ENCODE assay signal across 25 cellular contexts in genomic region chr14:33876274-33876673, GRCh38.
A peak's percentile ranks its signal among the peaks of the same experiment; 100 is the strongest.
DNase-seq lines count a peak whose midpoint lies in the region; ATAC-seq, FAIRE-seq and TF ChIP-seq lines count a peak whose summit lies in the region.
"Had no signal": no experiment of that assay in that cellular context is flagged by ENCODE, and none has a peak within 500 bp of the region (broad histone marks: within the 10 kb centered on the region; RNA-seq: fewer than 3 reads in every experiment).

No MANE protein-coding gene starts in this region.

- no peaks in the 10 kb centered on the region for H3K79me2 ChIP-seq in GM12878 (ENCODE audit: control insufficient read depth, insufficient read depth, low read length)

- H3K9ac ChIP-seq in GM12878 (ENCODE audit: control insufficient read depth, insufficient read depth, low read length), result no peak overlapping the region
- H3K9ac ChIP-seq: BLaER1 treated with 17β-estradiol and CSF1 and Interleukin-3, amounts not matched to agents 10 nM and 100 nM had no signal

- no peaks in the 10 kb centered on the region for H3K4me1 ChIP-seq in HEK293 (ENCODE audit: control insufficient read depth, insufficient read depth, low read length)
- no peaks in the 10 kb centered on the region for H3K4me1 ChIP-seq in GM12878 (ENCODE audit: control insufficient read depth, insufficient read depth, low read length)
- H3K4me1 ChIP-seq: A549; BLaER1 treated with 17β-estradiol and CSF1 and Interleukin-3, amounts not matched to agents 10 nM and 100 nM had no signal

- no peak overlapping the region for H3K4me2 ChIP-seq in GM12878 (ENCODE audit: control insufficient read depth, insufficient read depth)
- H3K4me2 ChIP-seq: A549; BLaER1 treated with 17β-estradiol and CSF1 and Interleukin-3, amounts not matched to agents 10 nM and 100 nM had no signal

- 47% methylated on average over 2 of the region's 2 CpGs for WGBS in GM12878 (ENCODE audit: insufficient coverage, insufficient replicate concordance, low lambda C conversion rate, missing lambda C conversion rate)

- no peak for TF ChIP-seq EP300 in GM12878 (IDR thresholded peaks at IDR 0.05; ENCODE audit: borderline replicate concordance in 1 of 2, control insufficient read depth in 1 of 2, low read depth in 2 of 2, low read length in 2 of 2)

- peak overlapping the region; percentile 74 for H3K27ac Mint-ChIP-seq in activated T-cell treated with anti-CD3 and anti-CD28 coated beads, Interleukin-2, amount 50 U/mL, for 72 hours
- no peak overlapping the region for H3K27ac Mint-ChIP-seq in stimulated activated memory B cell treated with anti-CD40 and anti-IgM and Interleukin-4, amounts not matched to agents 10 μg/mL and 1 μg/mL and 100 μg/mL, for 72 hours
- H3K27ac Mint-ChIP-seq: B cell; CD4-positive, alpha-beta T cell; CD8-positive, alpha-beta T cell had no signal

- SMC1A ChIA-PET in GM12878 (lab: Charles Lee; ENCODE audit: uncharacterized antibody, unreplicated experiment), result interaction anchor here (0.8 to 1.6 kb wide), 3 partner anchors 10 to 47 kb away, joined by 3 to 4 read pairs (median 4); no protein-coding TSS in a partner anchor

- H3K4me3 Mint-ChIP-seq in activated T-cell treated with anti-CD3 and anti-CD28 coated beads, Interleukin-2, amount 50 U/mL, for 72 hours, result no peak overlapping the region
- no peak overlapping the region for H3K4me3 Mint-ChIP-seq in stimulated activated memory B cell treated with anti-CD40 and anti-IgM and Interleukin-4, amounts not matched to agents 10 μg/mL and 1 μg/mL and 100 μg/mL, for 72 hours
- H3K4me3 Mint-ChIP-seq: B cell; CD4-positive, alpha-beta T cell; CD8-positive, alpha-beta T cell had no signal

- H3K4me1 Mint-ChIP-seq in activated T-cell treated with anti-CD3 and anti-CD28 coated beads, Interleukin-2, amount 50 U/mL, for 72 hours (ENCODE audit: low read depth), result peaks cover 9% of the 10 kb centered on the region
- no peaks in the 10 kb centered on the region for H3K4me1 Mint-ChIP-seq in stimulated activated memory B cell treated with anti-CD40 and anti-IgM and Interleukin-4, amounts not matched to agents 10 μg/mL and 1 μg/mL and 100 μg/mL, for 72 hours
- H3K4me1 Mint-ChIP-seq: B cell had no signal

- H3K4me3 ChIP-seq in HEK293 (ENCODE audit: low read depth, low read length) (no peak overlapping the region), GM12878 (no peak overlapping the region)
- H3K4me3 ChIP-seq: A549; BLaER1 treated with 17β-estradiol and CSF1 and Interleukin-3, amounts not matched to agents 10 nM and 100 nM had no signal

- H3K27ac ChIP-seq in HEK293 (ENCODE audit: extremely low read depth, low read depth, low read length) (no peak overlapping the region), GM12878 (ENCODE audit: control insufficient read depth, insufficient read depth) (no peak overlapping the region)
- H3K27ac ChIP-seq: 22Rv1; A549; BLaER1 treated with 17β-estradiol and CSF1 and Interleukin-3, amounts not matched to agents 10 nM and 100 nM; C4-2B had no signal

- POLR2A ChIA-PET in HEK293 (lab: Yijun Ruan, JAX), result no interaction called here
- POLR2A ChIA-PET in GM12878 (lab: Charles Lee), result no interaction called here

- no peaks in the 10 kb centered on the region for H4K20me1 ChIP-seq in GM12878 (ENCODE audit: control insufficient read depth, insufficient read depth)
- H4K20me1 ChIP-seq: BLaER1 treated with 17β-estradiol and CSF1 and Interleukin-3, amounts not matched to agents 10 nM and 100 nM had no signal

- H3K9me3 ChIP-seq in HEK293 (ENCODE audit: control insufficient read depth, insufficient read depth, low read depth, low read length), result no peaks in the 10 kb centered on the region
- no peaks in the 10 kb centered on the region; the same call in 1 of the 3 replicates for H3K9me3 ChIP-seq in GM12878 (replicated peaks; ENCODE audit: control insufficient read depth, insufficient read depth, low read length)

- TF ChIP-seq POLR2A in GM12878 (IDR thresholded peaks at IDR 0.05; ENCODE audit: low read depth, low read length), result no peak

- no peaks in the 10 kb centered on the region for H3K36me3 ChIP-seq in HEK293 (ENCODE audit: control insufficient read depth in 2 of 2, insufficient read depth in 1 of 2, low read length in 2 of 2)
- no peaks in the 10 kb centered on the region for H3K36me3 ChIP-seq in GM12878 (ENCODE audit: control insufficient read depth in 2 of 2, insufficient read depth in 2 of 2, low read length in 1 of 2)
- H3K36me3 ChIP-seq: BLaER1 treated with 17β-estradiol and CSF1 and Interleukin-3, amounts not matched to agents 10 nM and 100 nM had no signal

- H3K27me3 ChIP-seq in GM12878 (replicated peaks in 1 of 2; ENCODE audit: control insufficient read depth in 2 of 2, insufficient read depth in 2 of 2, low read length in 1 of 2), result no peaks in the 10 kb centered on the region
- H3K27me3 ChIP-seq: BLaER1 treated with 17β-estradiol and CSF1 and Interleukin-3, amounts not matched to agents 10 nM and 100 nM had no signal

- in situ Hi-C loops in GM12878 (cut with MboI), result no loop called here

- H3K27me3 Mint-ChIP-seq in activated T-cell treated with anti-CD3 and anti-CD28 coated beads, Interleukin-2, amount 50 U/mL, for 72 hours (ENCODE audit: low read depth), result no peaks in the 10 kb centered on the region
- H3K27me3 Mint-ChIP-seq in stimulated activated memory B cell treated with anti-CD40 and anti-IgM and Interleukin-4, amounts not matched to agents 10 μg/mL and 1 μg/mL and 100 μg/mL, for 72 hours, result no peaks in the 10 kb centered on the region
- H3K27me3 Mint-ChIP-seq: B cell; CD4-positive, alpha-beta T cell had no signal

- RAD21 ChIA-PET in GM12878 (lab: Charles Lee; ENCODE audit: unreplicated experiment), result interaction anchor here (0.6 kb wide), 1 partner anchor 32 kb away, joined by 3 read pairs; no protein-coding TSS in a partner anchor

- no peak overlapping the region for H2AFZ ChIP-seq in GM12878 (ENCODE audit: control insufficient read depth, low read depth, low read length)

- intact Hi-C loops in GM12878 (cut with micrococcal nuclease; ENCODE audit: unreplicated experiment), result no loop called here

- DNase-seq in DMS 273 (lab: John Stamatoyannopoulos, UW; ENCODE audit: unreplicated experiment) (peak; percentile 1), DMS 273 treated with DMSO at 0.1 percent for 48 hours (lab: John Stamatoyannopoulos, UW) (no peak), GM12878 (ENCODE audit: low read depth, low spot score) (no peak), COLO668 (lab: John Stamatoyannopoulos, UW; ENCODE audit: unreplicated experiment) (no peak)
- no peak for DNase-seq in activated T-cell treated with anti-CD3 and anti-CD28 coated beads, Interleukin-2, amount 50 U/mL, for 72 hours
- no peak for DNase-seq in activated T-cell treated with anti-CD3 and anti-CD28 coated beads, Interleukin-2, amount 50 U/mL, for 1 hour
- DNase-seq: AML-193; CD4-positive, alpha-beta T cell; CD8-positive, alpha-beta T cell; COR-L47; DMS153; DMS53; DMS79; DND-41; EL; GDM1 had no signal

- H3K9me3 Mint-ChIP-seq in activated T-cell treated with anti-CD3 and anti-CD28 coated beads, Interleukin-2, amount 50 U/mL, for 72 hours, result peaks cover 11 to 21% of the 10 kb centered on the region in 2 donors
- H3K9me3 Mint-ChIP-seq in stimulated activated memory B cell treated with anti-CD40 and anti-IgM and Interleukin-4, amounts not matched to agents 10 μg/mL and 1 μg/mL and 100 μg/mL, for 72 hours, result peaks cover 26% of the 10 kb centered on the region

- no TSS peak for BruUV-seq in GM12878 (replicated peaks; lab: Mats Ljungman, UMichigan)

- H3K36me3 Mint-ChIP-seq in activated T-cell treated with anti-CD3 and anti-CD28 coated beads, Interleukin-2, amount 50 U/mL, for 72 hours (ENCODE audit: insufficient read depth in 2 of 2), result peaks cover 9 to 12% of the 10 kb centered on the region in 2 donors
- H3K36me3 Mint-ChIP-seq in stimulated activated memory B cell treated with anti-CD40 and anti-IgM and Interleukin-4, amounts not matched to agents 10 μg/mL and 1 μg/mL and 100 μg/mL, for 72 hours, result no peaks in the 10 kb centered on the region

- ATAC-seq in activated T-cell treated with anti-CD3 and anti-CD28 coated beads, Interleukin-2, amount 50 U/mL, for 72 hours (replicated peaks in 1 of 2), result no peak
- no peak for ATAC-seq in GM12878
- no peak for ATAC-seq in stimulated activated memory B cell treated with anti-CD40 and anti-IgM and Interleukin-4, amounts not matched to agents 10 μg/mL and 1 μg/mL and 100 μg/mL, for 72 hours
- ATAC-seq: A549; CD8-positive, alpha-beta T cell had no signal

- TF ChIP-seq CTCF in HEK293 (tag by site-specific recombination; IDR thresholded peaks at IDR 0.05), result no peak
- TF ChIP-seq CTCF in GM12878 (IDR thresholded peaks at IDR 0.05 in 2 of 3, conservative IDR thresholded peaks at IDR 0.05 in 1 of 3; ENCODE audit: control insufficient read depth in 2 of 3, extremely low read depth in 1 of 3, insufficient read depth in 1 of 3, low read depth in 3 of 3, low read length in 3 of 3), result no peak

- CTCF ChIA-PET in HEK293 (lab: Yijun Ruan, JAX), result interaction anchor here (1.0 kb wide), 1 partner anchor 27 kb away, joined by 3 read pairs; no protein-coding TSS in a partner anchor
- CTCF ChIA-PET in GM12878 (lab: Yijun Ruan, JAX), result interaction anchor here (0.5 to 1.4 kb wide), 3 partner anchors 33 to 1300 kb away, joined by 3 read pairs; no protein-coding TSS in a partner anchor

- FAIRE-seq in GM12878 (lab: Jason Lieb, UNC), result no peak
- FAIRE-seq: A549, GM12891, GM18507 had no signal

- no peak for TF ChIP-seq RAD21 in GM12878 (IDR thresholded peaks at IDR 0.05; ENCODE audit: insufficient read depth, low read depth, low read length)

TF ChIP-seq in HEK293, 187 proteins besides CTCF, POLR2A, EP300 and RAD21:
- TF ChIP-seq ZNF2 (tag by site-specific recombination; IDR thresholded peaks at IDR 0.05), result no peak
- TF ChIP-seq SETDB1 (IDR thresholded peaks at IDR 0.05; ENCODE audit: insufficient read length, low read length), result peak; percentile 87

TF ChIP-seq in GM12878, 131 proteins besides CTCF, POLR2A, EP300 and RAD21:
- TF ChIP-seq CBX5 (IDR thresholded peaks at IDR 0.05; ENCODE audit: low read depth) (0 out of 2 replicates have a peak, but pooled peaks have one; percentile 52), ESRRA (IDR thresholded peaks at IDR 0.05; ENCODE audit: low read length) (no peak)
